8 cellular contexts compared by ENCODE assay signal in the genomic region with DNA sequence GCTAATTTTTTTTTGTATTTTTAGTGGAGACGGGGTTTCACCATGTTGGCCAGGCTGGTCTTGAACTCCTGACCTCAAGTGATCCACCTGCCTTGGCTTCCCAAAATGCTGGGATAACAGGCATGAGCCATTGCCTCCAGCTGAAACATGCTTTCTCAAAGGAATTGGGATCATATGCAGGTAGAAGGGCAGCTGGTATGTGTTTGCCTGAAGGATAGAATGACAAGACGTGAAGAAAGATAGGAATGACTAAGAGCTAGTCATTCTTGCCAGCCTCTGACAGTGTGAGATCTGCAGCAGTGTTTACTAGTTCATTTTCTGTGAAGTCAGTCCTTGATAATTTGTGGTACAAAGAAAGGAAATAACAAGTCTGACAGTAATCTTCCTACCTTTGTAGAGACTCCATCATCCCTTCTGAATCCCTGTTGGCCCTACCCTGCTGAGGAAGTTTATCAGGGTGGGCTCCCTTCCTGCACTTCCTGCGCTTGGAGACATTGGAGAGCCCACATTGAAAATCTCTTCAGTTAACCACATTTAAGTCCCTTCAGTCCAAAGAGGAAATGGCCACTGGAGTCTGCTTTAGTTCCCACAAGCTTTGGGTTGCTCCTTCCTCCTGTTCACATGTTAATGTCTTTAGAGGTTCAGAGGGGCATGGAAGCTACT. TPM values are rescaled to one million over a fixed set of nuclear protein-coding genes. Genes with fewer than 3 reads are reported as not detected.
DNase-seq lines count a peak whose midpoint lies in the region; ATAC-seq and TF ChIP-seq lines count a peak whose summit lies in the region.

No MANE protein-coding gene starts in this region.

- CTCF ChIA-PET in activated CD8-positive, alpha-beta T cell treated with anti-CD3 and anti-CD28 coated beads for 36 hours (lab: Charles Lee), result interaction anchor here (0.8 to 5.9 kb wide), 12 partner anchors 10 to 102 kb away, joined by 3 to 93 read pairs (median 5); a partner anchor contains a TSS

- H3K4me3 ChIP-seq in fibroblast of villous mesenchyme (ENCODE audit: low read depth, low read length), result no peak overlapping the region
- H3K4me3 ChIP-seq in mucosa of descending colon, result no peak overlapping the region

- no peaks in the 10 kb centered on the region for H3K9me3 Mint-ChIP-seq in activated CD8-positive, alpha-beta T cell treated with anti-CD3 and anti-CD28 coated beads for 36 hours

- ATAC-seq in HG03175 (IDR thresholded peaks at IDR 0.05; ENCODE audit: unreplicated experiment) (peak; percentile 48), mucosa of descending colon (no peak)
- peak; percentile 42 for ATAC-seq in activated CD8-positive, alpha-beta T cell treated with anti-CD3 and anti-CD28 coated beads for 36 hours

- POLR2A ChIA-PET in activated CD8-positive, alpha-beta T cell treated with anti-CD3 and anti-CD28 coated beads for 36 hours (lab: Charles Lee), result interaction anchor here (0.8 to 4.4 kb wide), 11 partner anchors 12 to 317 kb away, joined by 3 to 21 read pairs (median 4); a partner anchor contains a TSS

- H3K27ac Mint-ChIP-seq in activated CD8-positive, alpha-beta T cell treated with anti-CD3 and anti-CD28 coated beads for 36 hours, result peak overlapping the region; percentile 98

- H3K4me1 Mint-ChIP-seq in activated CD8-positive, alpha-beta T cell treated with anti-CD3 and anti-CD28 coated beads for 36 hours (ENCODE audit: low read depth), result peaks cover 55% of the 10 kb centered on the region

- H3K4me3 Mint-ChIP-seq in activated CD8-positive, alpha-beta T cell treated with anti-CD3 and anti-CD28 coated beads for 36 hours, result peak overlapping the region; percentile 95

- intact Hi-C loops in activated CD8-positive, alpha-beta T cell treated with anti-CD3 and anti-CD28 coated beads for 36 hours (cut with micrococcal nuclease), result loop anchor here (1.0 kb wide), 1 partner anchor 13 kb away; no protein-coding TSS in a partner anchor
- intact Hi-C loops in mucosa of descending colon (cut with DNase I, micrococcal nuclease), result no loop called here

- DNase-seq in AG20443 (ENCODE audit: low spot score), result peak; percentile 49
- peak; percentile 61 for DNase-seq in activated CD8-positive, alpha-beta T cell treated with anti-CD3 and anti-CD28 coated beads for 36 hours
- peak; percentile 84 for DNase-seq in fibroblast of villous mesenchyme (ENCODE audit: low read depth)
- peak in 4 of 6 experiments; percentile 29 to 71 (median 40) for DNase-seq in stimulated activated naive CD4-positive, alpha-beta T cell (lab: John Stamatoyannopoulos, UW)
- DNase-seq in SK-N-DZ (ENCODE audit: low spot score), result no peak
- no peak for DNase-seq in iPS-NIHi7 (ENCODE audit: extremely low spot score)
- no peak for DNase-seq in mucosa of descending colon

- no peaks in the 10 kb centered on the region for H3K9me3 ChIP-seq in mucosa of descending colon

- no peak for TF ChIP-seq CTCF in activated CD8-positive, alpha-beta T cell treated with anti-CD3 and anti-CD28 coated beads for 36 hours (IDR thresholded peaks at IDR 0.05)
- TF ChIP-seq CTCF in fibroblast of villous mesenchyme (IDR thresholded peaks at IDR 0.05; ENCODE audit: insufficient read depth, low read depth, low read length) (no peak), mucosa of descending colon (IDR thresholded peaks at IDR 0.05) (no peak)

- peaks cover 74% of the 10 kb centered on the region for H3K36me3 Mint-ChIP-seq in activated CD8-positive, alpha-beta T cell treated with anti-CD3 and anti-CD28 coated beads for 36 hours (ENCODE audit: low read depth)

- H3K4me1 ChIP-seq in mucosa of descending colon (ENCODE audit: low read depth), result peaks cover 53% of the 10 kb centered on the region

- no peaks in the 10 kb centered on the region for H3K27me3 Mint-ChIP-seq in activated CD8-positive, alpha-beta T cell treated with anti-CD3 and anti-CD28 coated beads for 36 hours

- no peaks in the 10 kb centered on the region for H3K36me3 ChIP-seq in mucosa of descending colon (ENCODE audit: low read depth)

RNA-seq across cellular contexts. Expression of a gene that starts 14.7 kb away (rescaled TPM):
- total RNA-seq in activated CD8-positive, alpha-beta T cell treated with anti-CD3 and anti-CD28 coated beads for 36 hours, result 100 to 1,000 TPM; 222 to 229 TPM
- 65.1 and 143 TPM in 2 replicates for total RNA-seq in fibroblast of villous mesenchyme
- polyA plus RNA-seq in SK-N-DZ (2014; cell fraction: cytosol; rRNA removed), result 0.43 and 2.4 TPM in 2 replicates
- 0.53 and 2.4 TPM in 2 replicates for polyA plus RNA-seq in SK-N-DZ (2014; cell fraction: nucleus; rRNA removed)
- 100 to 1,000 TPM; 161 to 171 (median 166) TPM for total RNA-seq in mucosa of descending colon

RNA-seq across cellular contexts. Expression of a gene that starts 52.3 kb away (rescaled TPM):
- total RNA-seq in activated CD8-positive, alpha-beta T cell treated with anti-CD3 and anti-CD28 coated beads for 36 hours, result 10 to 100 TPM; 18.3 to 22.6 TPM
- total RNA-seq in fibroblast of villous mesenchyme, result 5.2 and 5.6 TPM in 2 replicates
- polyA plus RNA-seq in SK-N-DZ (2014; cell fraction: cytosol; rRNA removed), result not detected in 2 replicates
- not detected in 2 replicates for polyA plus RNA-seq in SK-N-DZ (2014; cell fraction: nucleus; rRNA removed)
- 10 to 100 TPM; 38.6 to 66.1 (median 58.5) TPM for total RNA-seq in mucosa of descending colon

RNA-seq across cellular contexts. Expression of a gene that starts 58.9 kb away (rescaled TPM):
- total RNA-seq in activated CD8-positive, alpha-beta T cell treated with anti-CD3 and anti-CD28 coated beads for 36 hours, result 100 to 1,000 TPM; 134 to 140 TPM
- 44.1 and 54.0 TPM in 2 replicates for total RNA-seq in fibroblast of villous mesenchyme
- 240 and 327 TPM in 2 replicates for polyA plus RNA-seq in SK-N-DZ (2014; cell fraction: cytosol; rRNA removed)
- 152 and 157 TPM in 2 replicates for polyA plus RNA-seq in SK-N-DZ (2014; cell fraction: nucleus; rRNA removed)
- total RNA-seq in mucosa of descending colon, result 100 to 1,000 TPM; 100 to 145 (median 134) TPM

RNA-seq across cellular contexts. Expression of a gene that starts 59.2 kb away (rescaled TPM):
- total RNA-seq in activated CD8-positive, alpha-beta T cell treated with anti-CD3 and anti-CD28 coated beads for 36 hours, result 10 to 100 TPM; 24.7 to 26.9 TPM
- total RNA-seq in fibroblast of villous mesenchyme, result 11.3 and 17.7 TPM in 2 replicates
- polyA plus RNA-seq in SK-N-DZ (2014; cell fraction: cytosol; rRNA removed), result 2.3 and 3.1 TPM in 2 replicates
- 4.9 and 6.1 TPM in 2 replicates for polyA plus RNA-seq in SK-N-DZ (2014; cell fraction: nucleus; rRNA removed)
- total RNA-seq in mucosa of descending colon, result 10 to 100 TPM; 33.2 to 55.6 (median 48.2) TPM

Comparison
In these comparisons a context has a peak if more than half of its experiments do, and no peak if none do; other contexts are left out.
1. DNase-seq: peak in AG20443 (single experiment), activated CD8-positive, alpha-beta T cell treated with anti-CD3 and anti-CD28 coated beads for 36 hours (single experiment), fibroblast of villous mesenchyme (single experiment) and stimulated activated naive CD4-positive, alpha-beta T cell (4 of 6); none in SK-N-DZ (single experiment), iPS-NIHi7 (single experiment) and mucosa of descending colon (0 of 3).